Comparison of ENCODE assay signal across 8 cellular contexts in the genomic region with DNA sequence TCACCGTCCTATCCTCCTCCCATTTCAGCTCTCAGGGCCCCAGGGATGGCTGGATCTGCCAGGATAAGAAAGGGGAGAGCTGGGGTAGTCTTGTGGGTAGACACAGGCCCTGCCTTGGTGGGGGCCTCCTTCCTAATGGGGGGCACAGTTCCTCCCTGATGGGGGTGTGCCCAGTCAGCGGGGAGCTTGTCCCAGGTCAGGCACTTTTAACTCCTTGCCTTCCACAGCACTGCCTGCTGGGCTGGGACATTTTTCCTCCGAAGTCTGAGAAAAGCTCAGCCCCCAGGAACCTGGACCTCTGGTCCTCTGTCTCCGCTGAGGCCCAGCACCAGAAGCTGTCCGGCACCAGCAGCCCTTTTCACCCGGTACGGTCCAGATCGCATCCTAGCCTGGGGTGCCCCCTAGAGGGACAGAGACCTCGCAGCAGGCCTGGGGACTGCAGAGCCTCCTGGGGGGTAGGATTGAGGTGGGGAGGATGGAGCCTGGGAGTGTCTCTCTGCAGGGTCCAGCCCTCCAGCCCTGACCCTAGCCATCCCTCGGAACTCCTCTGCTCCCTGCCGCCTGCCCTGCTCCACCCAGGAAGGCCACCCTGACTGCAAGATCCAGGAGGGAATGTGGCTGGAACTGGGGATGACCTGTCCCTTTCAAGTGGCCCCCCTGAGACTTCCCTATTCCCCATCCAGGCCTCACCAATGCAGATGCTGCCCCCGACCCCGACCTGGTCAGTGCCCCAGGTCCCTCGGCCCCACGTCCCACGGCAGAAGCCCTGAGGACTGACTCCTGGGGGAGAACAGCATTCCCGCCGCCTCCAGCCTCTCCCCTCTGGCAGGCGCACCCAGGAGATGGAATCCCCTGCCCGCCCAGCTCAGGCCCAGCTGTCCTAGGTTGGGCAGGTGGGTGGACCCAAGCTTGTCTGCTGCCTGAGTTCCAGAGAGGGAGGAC. TPM values are rescaled to one million over a fixed set of nuclear protein-coding genes. Genes with fewer than 3 reads are reported as not detected.
DNase-seq lines count a peak whose midpoint lies in the region; ATAC-seq and TF ChIP-seq lines count a peak whose summit lies in the region.

No MANE protein-coding gene starts in this region.

- H3K27ac Mint-ChIP-seq in activated naive CD8-positive, alpha-beta T cell treated with anti-CD3 and anti-CD28 coated beads, Interleukin-2, amount 50 U/mL, for 24 hours, result no peak overlapping the region

- no peaks in the 10 kb centered on the region for H3K4me1 Mint-ChIP-seq in activated naive CD8-positive, alpha-beta T cell treated with anti-CD3 and anti-CD28 coated beads, Interleukin-2, amount 50 U/mL, for 24 hours

- H3K4me3 ChIP-seq in MM.1S (ENCODE audit: low read length) (no peak overlapping the region), testis (no peak overlapping the region)

- no peaks in the 10 kb centered on the region for H4K20me1 ChIP-seq in MM.1S (ENCODE audit: insufficient read depth, low read length)

- intact Hi-C loops in testis (cut with DNase I; ENCODE audit: low total_unique reads), result no loop called here

- H3K36me3 ChIP-seq in MM.1S (replicated peaks; ENCODE audit: insufficient read depth, low read length), result no peaks in the 10 kb centered on the region
- H3K36me3 ChIP-seq in testis (ENCODE audit: low read depth, missing control alignments), result no peaks in the 10 kb centered on the region

- no peak overlapping the region for H3K9ac ChIP-seq in MM.1S (ENCODE audit: low read length)

- no peaks in the 10 kb centered on the region for H3K27me3 Mint-ChIP-seq in activated naive CD8-positive, alpha-beta T cell treated with anti-CD3 and anti-CD28 coated beads, Interleukin-2, amount 50 U/mL, for 24 hours

- no peaks in the 10 kb centered on the region for H3F3A ChIP-seq in MM.1S (ENCODE audit: insufficient read depth, low read length)

- peaks cover 7% of the 10 kb centered on the region for H3K36me3 Mint-ChIP-seq in activated naive CD8-positive, alpha-beta T cell treated with anti-CD3 and anti-CD28 coated beads, Interleukin-2, amount 50 U/mL, for 24 hours (ENCODE audit: low read depth)

- WGBS in testis, 2 donors, result 71 to 82% methylated on average over 10 to 20 of the region's 20 CpGs

- H3K27ac ChIP-seq in MM.1S (ENCODE audit: low read length) (no peak overlapping the region), testis (no peak overlapping the region)

- H3K9me2 ChIP-seq in MM.1S (replicated peaks; ENCODE audit: insufficient read depth, low read length), result no peaks in the 10 kb centered on the region

- peak; percentile 48 for TF ChIP-seq CTCF in MM.1S (IDR thresholded peaks at IDR 0.05; ENCODE audit: low read length)
- TF ChIP-seq CTCF in testis (IDR thresholded peaks at IDR 0.05), result peak; percentile 18 to 41 (median 30)

- H3K9me3 Mint-ChIP-seq in activated naive CD8-positive, alpha-beta T cell treated with anti-CD3 and anti-CD28 coated beads, Interleukin-2, amount 50 U/mL, for 24 hours, result no peaks in the 10 kb centered on the region

- no peaks in the 10 kb centered on the region for H3K9me3 ChIP-seq in MM.1S (replicated peaks; ENCODE audit: insufficient read depth, low read length)
- no peaks in the 10 kb centered on the region for H3K9me3 ChIP-seq in testis

- H3K4me1 ChIP-seq in MM.1S (ENCODE audit: low read length), result no peaks in the 10 kb centered on the region
- H3K4me1 ChIP-seq in testis, result peaks cover 16% of the 10 kb centered on the region

- H3K27me3 ChIP-seq in MM.1S (replicated peaks; ENCODE audit: insufficient read depth, low read length) (no peaks in the 10 kb centered on the region), testis (no peaks in the 10 kb centered on the region)

- ATAC-seq in activated naive CD8-positive, alpha-beta T cell treated with anti-CD3 and anti-CD28 coated beads, Interleukin-2, amount 50 U/mL, for 24 hours, result peak; percentile 64
- ATAC-seq in HG03095 (IDR thresholded peaks at IDR 0.05; ENCODE audit: unreplicated experiment), result no peak

- TF ChIP-seq POLR2A in testis (IDR thresholded peaks at IDR 0.05), result no peak

- no peaks in the 10 kb centered on the region for H3K79me2 ChIP-seq in MM.1S (ENCODE audit: low read length)

- H3K4me2 ChIP-seq in MM.1S (ENCODE audit: low read depth, low read length), result no peak overlapping the region

- H3K4me3 Mint-ChIP-seq in activated naive CD8-positive, alpha-beta T cell treated with anti-CD3 and anti-CD28 coated beads, Interleukin-2, amount 50 U/mL, for 24 hours, result no peak overlapping the region

- DNase-seq in Daoy (ENCODE audit: low read depth) (peak; percentile 58), MM.1S (peak; percentile 23), kidney tubule cell (ENCODE audit: low spot score) (peak; percentile 27), testis (peak; percentile 74), NCI-H146 treated with DMSO at 0.1 percent for 48 hours (lab: John Stamatoyannopoulos, UW; ENCODE audit: unreplicated experiment) (no peak), NCI-H2081 treated with DMSO at 0.1 percent for 48 hours (lab: John Stamatoyannopoulos, UW) (no peak)
- peak; percentile 49 for DNase-seq in activated naive CD8-positive, alpha-beta T cell treated with anti-CD3 and anti-CD28 coated beads, Interleukin-2, amount 50 U/mL, for 24 hours

- H2AFZ ChIP-seq in MM.1S (ENCODE audit: low read length), result no peak overlapping the region

RNA-seq across cellular contexts. Expression of gene MIIP, which starts 12.0 kb away (rescaled TPM):
- total RNA-seq in Daoy (2014; rRNA removed; shearing (Covaris generic)), result 60.1 and 65.6 TPM in 2 replicates
- 10 to 100 TPM; 69.8 to 83.9 TPM for total RNA-seq in testis
- polyA plus RNA-seq in testis (ENCODE audit: insufficient read depth, low read depth, low replicate concordance), result 44.5 TPM

RNA-seq across cellular contexts. Expression of gene TNFRSF8, which starts 31.8 kb away (rescaled TPM):
- total RNA-seq in Daoy (2014; rRNA removed; shearing (Covaris generic)), result 13.4 and 16.4 TPM in 2 replicates
- 1 to 10 TPM; 5.4 to 6.9 TPM for total RNA-seq in testis
- polyA plus RNA-seq in testis (ENCODE audit: insufficient read depth, low read depth, low replicate concordance), result 5.0 TPM

RNA-seq across cellular contexts. Expression of gene MFN2, which starts 51.1 kb away (rescaled TPM):
- total RNA-seq in Daoy (2014; rRNA removed; shearing (Covaris generic)), result 79.4 and 86.0 TPM in 2 replicates
- total RNA-seq in testis, result 10 to 100 TPM; 77.5 to 95.3 TPM
- 80.0 TPM for polyA plus RNA-seq in testis (ENCODE audit: insufficient read depth, low read depth, low replicate concordance)

Comparison
In these comparisons a context has a peak if more than half of its experiments do, and no peak if none do; other contexts are left out.
1. DNase-seq: peak in Daoy (single experiment), MM.1S (single experiment), activated naive CD8-positive, alpha-beta T cell treated with anti-CD3 and anti-CD28 coated beads, Interleukin-2, amount 50 U/mL, for 24 hours (single experiment), kidney tubule cell (single experiment) and testis (single experiment); none in NCI-H146 treated with DMSO at 0.1 percent for 48 hours (single experiment) and NCI-H2081 treated with DMSO at 0.1 percent for 48 hours (single experiment).